In genomic region chr4:130172156-130172555, GRCh38 we compare ENCODE assay signal across 23 cellular contexts.
"Had no signal": no experiment of that assay in that cellular context is flagged by ENCODE, and none has a peak within 500 bp of the region (broad histone marks: within the 10 kb centered on the region; RNA-seq: fewer than 3 reads in every experiment).

No MANE protein-coding gene starts in this region.

- DNase-seq: activated CD4-positive, alpha-beta T cell treated with anti-CD3 and anti-CD28 coated beads, Interleukin-2, amount 10 ng/mL, durations not matched to agents 24 days and 14 days; activated CD8-positive, alpha-beta T cell treated with anti-CD3 and anti-CD28 coated beads, Interleukin-2, amount 10 ng/mL, durations not matched to agents 7 days and 5 days; activated naive CD4-positive, alpha-beta T cell treated with anti-CD3 and anti-CD28 coated beads for 36 hours; activated T-cell treated with anti-CD3 and anti-CD28 coated beads, Interleukin-2, amount 50 U/mL, for 24 hours; anterior cingulate cortex; cerebellar nuclear complex; dermis blood vessel endothelial cell; effector memory CD4-positive, alpha-beta T cell; esophagus squamous epithelium; foreskin melanocyte; glutamatergic neuron; hippocampal formation; left cardiac atrium; lower lobe of right lung; naive thymus-derived CD8-positive, alpha-beta T cell; pancreas; sigmoid colon; stimulated activated CD4-positive, alpha-beta T cell treated with anti-CD3 and anti-CD28 coated beads, Interleukin-12 subunit alpha, Interleukin-12 subunit beta, amount 100 ng/mL, for 4 hours; stimulated activated CD4-positive, alpha-beta T cell treated with anti-CD3 and anti-CD28 coated beads, Interleukin-1b, Interleukin-23, amount 100 ng/mL, for 48 hours; stimulated activated naive CD4-positive, alpha-beta T cell treated with Interleukin-2 at 50 U/mL for 16 hours; T-cell; thyroid gland had no signal

- H3K4me3 Mint-ChIP-seq: activated CD4-positive, alpha-beta T cell treated with anti-CD3 and anti-CD28 coated beads, Interleukin-2, amount 10 ng/mL, durations not matched to agents 24 days and 14 days; activated CD8-positive, alpha-beta T cell treated with anti-CD3 and anti-CD28 coated beads, Interleukin-2, amount 10 ng/mL, durations not matched to agents 7 days and 5 days; activated naive CD4-positive, alpha-beta T cell treated with anti-CD3 and anti-CD28 coated beads for 36 hours; activated T-cell treated with anti-CD3 and anti-CD28 coated beads, Interleukin-2, amount 50 U/mL, for 24 hours; naive thymus-derived CD8-positive, alpha-beta T cell; T-cell had no signal

- H3K27ac Mint-ChIP-seq: activated CD4-positive, alpha-beta T cell treated with anti-CD3 and anti-CD28 coated beads, Interleukin-2, amount 10 ng/mL, durations not matched to agents 24 days and 14 days; activated CD8-positive, alpha-beta T cell treated with anti-CD3 and anti-CD28 coated beads, Interleukin-2, amount 10 ng/mL, durations not matched to agents 7 days and 5 days; activated naive CD4-positive, alpha-beta T cell treated with anti-CD3 and anti-CD28 coated beads for 36 hours; activated T-cell treated with anti-CD3 and anti-CD28 coated beads, Interleukin-2, amount 50 U/mL, for 24 hours; activated T-helper 2 cell treated with anti-CD3 and anti-CD28 coated beads, Interferon-gamma antibody, Interleukin-2, Interleukin-4, amounts not matched to agents 10 μg/mL and 5 μg/mL and 100 μg/mL, durations not matched to agents 14 hours and 24 hours and 36 hours; naive thymus-derived CD8-positive, alpha-beta T cell; T-cell had no signal

- H3K4me3 ChIP-seq: esophagus squamous epithelium, lower lobe of right lung, pancreas, sigmoid colon, thyroid gland had no signal

- H3K9me3 Mint-ChIP-seq: activated CD4-positive, alpha-beta T cell treated with anti-CD3 and anti-CD28 coated beads, Interleukin-2, amount 10 ng/mL, durations not matched to agents 24 days and 14 days; activated T-helper 2 cell treated with anti-CD3 and anti-CD28 coated beads, Interferon-gamma antibody, Interleukin-2, Interleukin-4, amounts not matched to agents 10 μg/mL and 5 μg/mL and 100 μg/mL, durations not matched to agents 14 hours and 24 hours and 36 hours had no signal

- H3K36me3 Mint-ChIP-seq: naive thymus-derived CD8-positive, alpha-beta T cell; T-cell had no signal

- ATAC-seq: activated CD8-positive, alpha-beta T cell treated with anti-CD3 and anti-CD28 coated beads, Interleukin-2, amount 10 ng/mL, durations not matched to agents 7 days and 5 days; left cardiac atrium; lower lobe of right lung; naive thymus-derived CD8-positive, alpha-beta T cell; pancreas; T-cell had no signal

- H3K4me1 Mint-ChIP-seq: activated CD4-positive, alpha-beta T cell treated with anti-CD3 and anti-CD28 coated beads, Interleukin-2, amount 10 ng/mL, durations not matched to agents 24 days and 14 days; naive thymus-derived CD8-positive, alpha-beta T cell; T-cell had no signal

- H3K27me3 Mint-ChIP-seq: activated CD4-positive, alpha-beta T cell treated with anti-CD3 and anti-CD28 coated beads, Interleukin-2, amount 10 ng/mL, durations not matched to agents 24 days and 14 days; activated T-cell treated with anti-CD3 and anti-CD28 coated beads, Interleukin-2, amount 50 U/mL, for 24 hours; naive thymus-derived CD8-positive, alpha-beta T cell; T-cell had no signal
